Comparison of ENCODE assay signal across 1 cellular context in genomic region chr18:24138884-24139616, GRCh38.
A peak's percentile ranks its signal among the peaks of the same experiment; 100 is the strongest.
TF ChIP-seq lines count a peak whose summit lies in the region.

CABYR (plus strand) TSS chr18:24139062; CDS start chr18:24143115, 4,053 bp downstream.

TF ChIP-seq in HepG2, 621 proteins besides CTCF, POLR2A, EP300 and RAD21 (continued from another document and continues in another):
- no peak for TF ChIP-seq ZNF318 (CRISPR knock-in tag; IDR thresholded peaks at IDR 0.05)
- TF ChIP-seq NR2C2 (CRISPR knock-in tag; IDR thresholded peaks at IDR 0.05; ENCODE audit: borderline replicate concordance): no peak
- no peak for TF ChIP-seq HNRNPH1 (optimal IDR thresholded peaks at IDR 0.05; ENCODE audit: low read depth, low read length)
- TF ChIP-seq RBAK (CRISPR knock-in tag; IDR thresholded peaks at IDR 0.05): no peak
- no peak for TF ChIP-seq LCORL (IDR thresholded peaks at IDR 0.05)
- TF ChIP-seq LCORL (CRISPR knock-in tag; IDR thresholded peaks at IDR 0.05): no peak
- no peak for TF ChIP-seq TBX2 (CRISPR knock-in tag; IDR thresholded peaks at IDR 0.05; ENCODE audit: borderline replicate concordance)
- TF ChIP-seq CREB3 (CRISPR knock-in tag; IDR thresholded peaks at IDR 0.05): no peak
- no peak for TF ChIP-seq JUNB (CRISPR knock-in tag; IDR thresholded peaks at IDR 0.05; ENCODE audit: borderline replicate concordance)
- TF ChIP-seq GZF1 (CRISPR knock-in tag; IDR thresholded peaks at IDR 0.05): no peak
- TF ChIP-seq PRDM15 (CRISPR knock-in tag; IDR thresholded peaks at IDR 0.05): no peak
- TF ChIP-seq HNF1A (IDR thresholded peaks at IDR 0.05; ENCODE audit: low read depth): no peak
- no peak for TF ChIP-seq HNF1A (CRISPR knock-in tag; IDR thresholded peaks at IDR 0.05; ENCODE audit: borderline replicate concordance)
- TF ChIP-seq KDM2A (CRISPR knock-in tag; IDR thresholded peaks at IDR 0.05; ENCODE audit: borderline replicate concordance, low read depth): peak; percentile 33; the same call in 1 of the 2 replicates
- no peak for TF ChIP-seq SMC3 (IDR thresholded peaks at IDR 0.05; ENCODE audit: low read length)
- no peak for TF ChIP-seq TBP (CRISPR knock-in tag; IDR thresholded peaks at IDR 0.05)
- TF ChIP-seq ZNF18 (CRISPR knock-in tag; IDR thresholded peaks at IDR 0.05; ENCODE audit: insufficient replicate concordance): peak; percentile 36
- no peak for TF ChIP-seq NFE2L1 (CRISPR knock-in tag; IDR thresholded peaks at IDR 0.05; ENCODE audit: borderline replicate concordance)
- TF ChIP-seq TMF1 (CRISPR knock-in tag; IDR thresholded peaks at IDR 0.05; ENCODE audit: low read depth): no peak
- no peak for TF ChIP-seq ZNF557 (CRISPR knock-in tag; IDR thresholded peaks at IDR 0.05)
- TF ChIP-seq JUN (CRISPR knock-in tag; IDR thresholded peaks at IDR 0.05): no peak
- TF ChIP-seq ZNF501 (CRISPR knock-in tag; IDR thresholded peaks at IDR 0.05): no peak
- 0 out of 2 replicates have a peak, but pooled peaks have one; percentile 36 for TF ChIP-seq POLR2G (IDR thresholded peaks at IDR 0.05; ENCODE audit: low read depth, low read length)
- TF ChIP-seq ZNF780A (CRISPR knock-in tag; IDR thresholded peaks at IDR 0.05): no peak
- peak; percentile 56; the same call in 1 of the 2 replicates for TF ChIP-seq NFYB (CRISPR knock-in tag; IDR thresholded peaks at IDR 0.05)
- peak; percentile 26 for TF ChIP-seq ZFY (CRISPR knock-in tag; IDR thresholded peaks at IDR 0.05)
- TF ChIP-seq ZNF749 (CRISPR knock-in tag; IDR thresholded peaks at IDR 0.05; ENCODE audit: borderline replicate concordance): no peak
- no peak for TF ChIP-seq CC2D1A (CRISPR knock-in tag; IDR thresholded peaks at IDR 0.05)
- no peak for TF ChIP-seq ZNF570 (CRISPR knock-in tag; IDR thresholded peaks at IDR 0.05; ENCODE audit: borderline replicate concordance)
- TF ChIP-seq SIN3B (IDR thresholded peaks at IDR 0.05; ENCODE audit: low read length): no peak
- no peak for TF ChIP-seq CAMTA2 (CRISPR knock-in tag; IDR thresholded peaks at IDR 0.05; ENCODE audit: borderline replicate concordance)
- TF ChIP-seq GABPB1 (CRISPR knock-in tag; IDR thresholded peaks at IDR 0.05): no peak
- peak; percentile 49 for TF ChIP-seq HNRNPLL (IDR thresholded peaks at IDR 0.05; ENCODE audit: low read depth, low read length, poor library complexity, severe bottlenecking)
- no peak for TF ChIP-seq ZNF30 (CRISPR knock-in tag; IDR thresholded peaks at IDR 0.05)
- no peak for TF ChIP-seq ZNF549 (CRISPR knock-in tag; IDR thresholded peaks at IDR 0.05)
- TF ChIP-seq EZH2 (conservative IDR thresholded peaks at IDR 0.05; ENCODE audit: low read depth, low read length): no peak
- no peak for TF ChIP-seq ZNF619 (CRISPR knock-in tag; IDR thresholded peaks at IDR 0.05)
- 0 out of 2 replicates have a peak, but pooled peaks have one; percentile 11 for TF ChIP-seq ARID4A (CRISPR knock-in tag; IDR thresholded peaks at IDR 0.05; ENCODE audit: borderline replicate concordance)
- no peak for TF ChIP-seq ZSCAN31 (CRISPR knock-in tag; IDR thresholded peaks at IDR 0.05; ENCODE audit: low read depth)
- TF ChIP-seq CBFB (CRISPR knock-in tag; IDR thresholded peaks at IDR 0.05): no peak
- no peak for TF ChIP-seq ZNF446 (CRISPR knock-in tag; IDR thresholded peaks at IDR 0.05)
- peak; percentile 64 for TF ChIP-seq NFYC (CRISPR knock-in tag; IDR thresholded peaks at IDR 0.05)
